Comparison of ENCODE assay signal across 8 cellular contexts in genomic region chr4:8410641-8411271, GRCh38. TPM values are rescaled to one million over a fixed set of nuclear protein-coding genes. Genes with fewer than 3 reads are reported as not detected.
A peak's percentile ranks its signal among the peaks of the same experiment; 100 is the strongest.
DNase-seq lines count a peak whose midpoint lies in the region; ATAC-seq and TF ChIP-seq lines count a peak whose summit lies in the region.

No MANE protein-coding gene starts in this region.

- no peak overlapping the region for H3K27ac Mint-ChIP-seq in Calu3 (ENCODE audit: unreplicated experiment)

- CTCF ChIA-PET in Calu3 (lab: Charles Lee) (no interaction called here), OCI-LY7 (lab: Charles Lee; ENCODE audit: unreplicated experiment) (no interaction called here)

- H3K9me3 Mint-ChIP-seq in Calu3 (ENCODE audit: low read depth, unreplicated experiment), result peaks cover 2% of the 10 kb centered on the region

- no peak overlapping the region for H3K4me2 ChIP-seq in OCI-LY7 (ENCODE audit: low read length)

- no peaks in the 10 kb centered on the region for H3K79me2 ChIP-seq in OCI-LY7 (ENCODE audit: insufficient read depth, low read depth, low read length)

- no peaks in the 10 kb centered on the region for H3K9me2 ChIP-seq in OCI-LY7 (ENCODE audit: insufficient read depth, low read length)

- H3K27ac ChIP-seq in iPS DF 6.9 (ENCODE audit: low read length) (no peak overlapping the region), tibial artery (peak overlapping the region; percentile 29 to 30), OCI-LY7 (ENCODE audit: low read depth, low read length, poor library complexity, severe bottlenecking) (no peak overlapping the region)
- no peak overlapping the region for H3K27ac ChIP-seq in effector memory CD4-positive, alpha-beta T cell (ENCODE audit: insufficient read depth, low read length, poor library complexity, severe bottlenecking)

- no CpG with 5 or more reads among the region's 26 CpGs for WGBS in iPS DF 6.9 (ENCODE audit: insufficient coverage, insufficient read length)

- H3K4me1 ChIP-seq in iPS DF 6.9 (ENCODE audit: control insufficient read depth, insufficient read depth, low read length) (peaks cover 3% of the 10 kb centered on the region; the same call in 1 of the 2 replicates), tibial artery (peaks cover 0 to 18% (median 16%) of the 10 kb centered on the region in 4 donors), OCI-LY7 (ENCODE audit: insufficient read depth, low read length, poor library complexity, severe bottlenecking) (no peaks in the 10 kb centered on the region)
- peaks cover 4% of the 10 kb centered on the region for H3K4me1 ChIP-seq in effector memory CD4-positive, alpha-beta T cell (ENCODE audit: control insufficient read depth, insufficient read depth, low read length, poor library complexity, severe bottlenecking)

- TF ChIP-seq CTCF in Calu3 (IDR thresholded peaks at IDR 0.05; ENCODE audit: unreplicated experiment) (no peak), WI38 (IDR thresholded peaks at IDR 0.05; ENCODE audit: low read depth, low read length) (0 out of 2 replicates have a peak, but pooled peaks have one; percentile 3), tibial artery (IDR thresholded peaks at IDR 0.05) (peak in 1 of 2 experiments; percentile 23), OCI-LY7 (conservative IDR thresholded peaks at IDR 0.05; ENCODE audit: low read length) (no peak; the same call in 1 of the 2 replicates)

- no peak for ATAC-seq in HG02588 (IDR thresholded peaks at IDR 0.05; ENCODE audit: unreplicated experiment)

- H3K27me3 ChIP-seq in iPS DF 6.9 (ENCODE audit: control insufficient read depth, insufficient read depth, low read length) (no peaks in the 10 kb centered on the region), tibial artery (no peaks in the 10 kb centered on the region)
- no peaks in the 10 kb centered on the region for H3K27me3 ChIP-seq in effector memory CD4-positive, alpha-beta T cell (replicated peaks; ENCODE audit: control insufficient read depth, insufficient read depth, low read length, poor library complexity, severe bottlenecking)

- DNase-seq in Calu3 (peak; percentile 55), iPS DF 6.9 (ENCODE audit: low read depth, low spot score) (peak; percentile 64), tibial artery (peak; percentile 52 to 77), OCI-LY7 (ENCODE audit: low spot score) (no peak)
- DNase-seq in effector memory CD4-positive, alpha-beta T cell, result no peak

- BruUV-seq in Calu3 (replicated peaks; lab: Mats Ljungman, UMichigan), result no TSS peak
- BruUV-seq in OCI-LY7 (replicated peaks; lab: Mats Ljungman, UMichigan), result no TSS peak

- H3K4me3 Mint-ChIP-seq in Calu3 (ENCODE audit: low read depth, unreplicated experiment), result no peak overlapping the region

- peak; percentile 45; the same call in 1 of the 2 replicates for TF ChIP-seq RAD21 in Ishikawa (IDR thresholded peaks at IDR 0.05; ENCODE audit: low read depth)

- H3K4me3 ChIP-seq in WI38 (ENCODE audit: low read depth, low read length) (no peak overlapping the region), iPS DF 6.9 (ENCODE audit: low read length) (no peak overlapping the region), tibial artery (no peak overlapping the region), OCI-LY7 (ENCODE audit: low read depth, low read length, poor library complexity, severe bottlenecking) (no peak overlapping the region)
- H3K4me3 ChIP-seq in effector memory CD4-positive, alpha-beta T cell (ENCODE audit: insufficient read depth, low read depth, low read length, poor library complexity, severe bottlenecking), result no peak overlapping the region

- no peaks in the 10 kb centered on the region for H3K27me3 Mint-ChIP-seq in Calu3 (ENCODE audit: unreplicated experiment)

- H4K20me1 ChIP-seq in OCI-LY7 (ENCODE audit: insufficient read depth, low read length), result no peaks in the 10 kb centered on the region

- POLR2A ChIA-PET in OCI-LY7 (lab: Charles Lee), result no interaction called here

- no peak overlapping the region for H2AFZ ChIP-seq in OCI-LY7 (ENCODE audit: low read length)

- TF ChIP-seq EP300 in Ishikawa (IDR thresholded peaks at IDR 0.05; ENCODE audit: borderline replicate concordance), result no peak

- H3K9me3 ChIP-seq in iPS DF 6.9 (ENCODE audit: control insufficient read depth, insufficient read depth, low read length) (no peaks in the 10 kb centered on the region), tibial artery (no peaks in the 10 kb centered on the region), OCI-LY7 (ENCODE audit: low read length) (no peaks in the 10 kb centered on the region)
- H3K9me3 ChIP-seq in effector memory CD4-positive, alpha-beta T cell (ENCODE audit: control insufficient read depth, low read length), result no peaks in the 10 kb centered on the region

- intact Hi-C loops in Calu3 (cut with micrococcal nuclease; ENCODE audit: unreplicated experiment) (no loop called here), tibial artery (cut with DNase I; ENCODE audit: low total_unique reads) (no loop called here), OCI-LY7 (cut with micrococcal nuclease; ENCODE audit: unreplicated experiment) (no loop called here)

- H3K36me3 Mint-ChIP-seq in Calu3 (ENCODE audit: insufficient read depth, unreplicated experiment), result peaks cover 5% of the 10 kb centered on the region

- H3K36me3 ChIP-seq in iPS DF 6.9 (ENCODE audit: control insufficient read depth, insufficient read depth, low read length) (no peaks in the 10 kb centered on the region), tibial artery (peaks cover 40 to 98% (median 56%) of the 10 kb centered on the region in 3 donors), OCI-LY7 (ENCODE audit: insufficient read depth, low read length) (peaks cover 7% of the 10 kb centered on the region; the same call in 1 of the 2 replicates)
- H3K36me3 ChIP-seq in effector memory CD4-positive, alpha-beta T cell (ENCODE audit: control insufficient read depth, insufficient read depth, low read length), result peaks cover 21% of the 10 kb centered on the region

- no peaks in the 10 kb centered on the region for H3K4me1 Mint-ChIP-seq in Calu3 (ENCODE audit: low read depth, unreplicated experiment)

TF ChIP-seq in Ishikawa, 13 proteins besides CTCF, POLR2A, EP300 and RAD21:
- no peak for TF ChIP-seq ZBTB7A (IDR thresholded peaks at IDR 0.05; ENCODE audit: low read depth)
- TF ChIP-seq FOXM1 (IDR thresholded peaks at IDR 0.05; ENCODE audit: borderline replicate concordance, low read depth), result no peak
- no peak for TF ChIP-seq YY1 (IDR thresholded peaks at IDR 0.05; ENCODE audit: low read depth)
- TF ChIP-seq CREB1 (IDR thresholded peaks at IDR 0.05; ENCODE audit: low read depth), result no peak
- no peak for TF ChIP-seq MAX (IDR thresholded peaks at IDR 0.05)
- TF ChIP-seq REST (IDR thresholded peaks at IDR 0.05; ENCODE audit: low read depth), result no peak
- TF ChIP-seq CEBPB (IDR thresholded peaks at IDR 0.05), result no peak
- no peak for TF ChIP-seq NFIC (IDR thresholded peaks at IDR 0.05)
- TF ChIP-seq EGR1 (IDR thresholded peaks at IDR 0.05), result no peak
- TF ChIP-seq TEAD4 (IDR thresholded peaks at IDR 0.05), result no peak
- TF ChIP-seq TCF12 (IDR thresholded peaks at IDR 0.05; ENCODE audit: low read depth), result no peak
- no peak for TF ChIP-seq USF1 (IDR thresholded peaks at IDR 0.05)
- no peak for TF ChIP-seq TAF1 (IDR thresholded peaks at IDR 0.05; ENCODE audit: low read depth)

RNA-seq across cellular contexts. Expression of gene ACOX3, which starts 29.8 kb away (rescaled TPM):
- 11.0 and 12.1 TPM in 2 replicates for total RNA-seq in Calu3 (2022)
- total RNA-seq in OCI-LY7 (2014; rRNA removed; shearing (Covaris generic)), result 10.4 and 12.7 TPM in 2 replicates
- total RNA-seq in OCI-LY7 (2022), result 16.8 and 21.0 TPM in 2 replicates

RNA-seq across cellular contexts. Expression of gene TRMT44, which starts 29.8 kb away (rescaled TPM):
- total RNA-seq in Calu3 (2022), result 21.5 and 37.6 TPM in 2 replicates
- total RNA-seq in OCI-LY7 (2014; rRNA removed; shearing (Covaris generic)), result 23.0 and 26.6 TPM in 2 replicates
- total RNA-seq in OCI-LY7 (2022), result 23.3 and 28.3 TPM in 2 replicates

Comparison
In these comparisons a context has a peak if more than half of its experiments do, and no peak if none do; other contexts are left out.
1. DNase-seq: peak in Calu3 (single experiment), iPS DF 6.9 (single experiment) and tibial artery (2 of 2); none in effector memory CD4-positive, alpha-beta T cell (0 of 3) and OCI-LY7 (single experiment).
2. H3K27ac ChIP-seq: peak in tibial artery (2 of 2); none in iPS DF 6.9 (single experiment), effector memory CD4-positive, alpha-beta T cell (single experiment) and OCI-LY7 (single experiment).